Comparison of ENCODE assay signal across 1 cellular context in the genomic region with DNA sequence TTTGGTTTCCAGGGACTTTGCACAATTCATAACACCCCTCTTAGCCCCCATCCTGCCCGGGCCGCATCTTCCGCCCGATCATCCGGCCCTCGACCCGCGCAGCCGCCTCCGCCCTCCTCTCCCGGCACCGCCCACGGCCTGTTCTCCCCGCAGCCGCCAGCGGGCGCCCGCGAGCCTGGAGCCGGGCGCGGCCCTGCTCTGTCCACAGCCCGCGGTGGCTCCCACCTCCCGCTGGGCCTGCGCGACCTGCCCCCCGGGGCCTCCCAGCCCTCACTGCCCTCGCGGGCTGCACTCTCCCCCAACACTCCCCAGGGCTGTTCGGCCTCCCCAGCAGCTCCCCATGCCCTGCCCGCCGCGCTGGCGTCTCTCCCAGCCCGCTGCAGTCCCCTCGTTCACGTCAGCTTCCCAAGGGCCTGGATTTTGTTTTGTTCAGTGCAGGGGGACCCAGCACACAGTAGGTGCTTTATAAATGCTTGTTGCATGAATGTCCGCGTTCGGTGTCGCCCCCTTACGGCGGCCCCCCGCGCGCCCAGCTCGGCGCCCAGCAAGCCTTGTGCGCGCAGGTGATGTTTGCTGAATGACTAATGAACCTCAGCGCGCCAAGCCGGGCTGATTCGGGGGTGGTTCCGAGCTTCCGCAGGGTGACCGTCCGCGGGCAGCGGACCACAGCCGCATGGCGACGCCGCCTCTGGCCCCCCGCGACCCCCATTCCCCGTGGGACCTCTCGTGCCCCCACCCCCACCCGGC.
TF ChIP-seq lines count a peak whose summit lies in the region.

No MANE protein-coding gene starts in this region.

TF ChIP-seq in HepG2, 621 proteins besides CTCF, POLR2A, EP300 and RAD21 (continued from another document and continues in another):
- TF ChIP-seq, protein P1, sequence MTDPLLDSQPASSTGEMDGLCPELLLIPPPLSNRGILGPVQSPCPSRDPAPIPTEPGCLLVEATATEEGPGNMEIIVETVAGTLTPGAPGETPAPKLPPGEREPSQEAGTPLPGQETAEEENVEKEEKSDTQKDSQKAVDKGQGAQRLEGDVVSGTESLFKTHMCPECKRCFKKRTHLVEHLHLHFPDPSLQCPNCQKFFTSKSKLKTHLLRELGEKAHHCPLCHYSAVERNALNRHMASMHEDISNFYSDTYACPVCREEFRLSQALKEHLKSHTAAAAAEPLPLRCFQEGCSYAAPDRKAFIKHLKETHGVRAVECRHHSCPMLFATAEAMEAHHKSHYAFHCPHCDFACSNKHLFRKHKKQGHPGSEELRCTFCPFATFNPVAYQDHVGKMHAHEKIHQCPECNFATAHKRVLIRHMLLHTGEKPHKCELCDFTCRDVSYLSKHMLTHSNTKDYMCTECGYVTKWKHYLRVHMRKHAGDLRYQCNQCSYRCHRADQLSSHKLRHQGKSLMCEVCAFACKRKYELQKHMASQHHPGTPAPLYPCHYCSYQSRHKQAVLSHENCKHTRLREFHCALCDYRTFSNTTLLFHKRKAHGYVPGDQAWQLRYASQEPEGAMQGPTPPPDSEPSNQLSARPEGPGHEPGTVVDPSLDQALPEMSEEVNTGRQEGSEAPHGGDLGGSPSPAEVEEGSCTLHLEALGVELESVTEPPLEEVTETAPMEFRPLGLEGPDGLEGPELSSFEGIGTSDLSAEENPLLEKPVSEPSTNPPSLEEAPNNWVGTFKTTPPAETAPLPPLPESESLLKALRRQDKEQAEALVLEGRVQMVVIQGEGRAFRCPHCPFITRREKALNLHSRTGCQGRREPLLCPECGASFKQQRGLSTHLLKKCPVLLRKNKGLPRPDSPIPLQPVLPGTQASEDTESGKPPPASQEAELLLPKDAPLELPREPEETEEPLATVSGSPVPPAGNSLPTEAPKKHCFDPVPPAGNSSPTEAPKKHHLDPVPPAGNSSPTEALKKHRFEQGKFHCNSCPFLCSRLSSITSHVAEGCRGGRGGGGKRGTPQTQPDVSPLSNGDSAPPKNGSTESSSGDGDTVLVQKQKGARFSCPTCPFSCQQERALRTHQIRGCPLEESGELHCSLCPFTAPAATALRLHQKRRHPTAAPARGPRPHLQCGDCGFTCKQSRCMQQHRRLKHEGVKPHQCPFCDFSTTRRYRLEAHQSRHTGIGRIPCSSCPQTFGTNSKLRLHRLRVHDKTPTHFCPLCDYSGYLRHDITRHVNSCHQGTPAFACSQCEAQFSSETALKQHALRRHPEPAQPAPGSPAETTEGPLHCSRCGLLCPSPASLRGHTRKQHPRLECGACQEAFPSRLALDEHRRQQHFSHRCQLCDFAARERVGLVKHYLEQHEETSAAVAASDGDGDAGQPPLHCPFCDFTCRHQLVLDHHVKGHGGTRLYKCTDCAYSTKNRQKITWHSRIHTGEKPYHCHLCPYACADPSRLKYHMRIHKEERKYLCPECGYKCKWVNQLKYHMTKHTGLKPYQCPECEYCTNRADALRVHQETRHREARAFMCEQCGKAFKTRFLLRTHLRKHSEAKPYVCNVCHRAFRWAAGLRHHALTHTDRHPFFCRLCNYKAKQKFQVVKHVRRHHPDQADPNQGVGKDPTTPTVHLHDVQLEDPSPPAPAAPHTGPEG (CRISPR knock-in tag; IDR thresholded peaks at IDR 0.05), result 0 out of 2 replicates have a peak, but pooled peaks have one; percentile 42
- TF ChIP-seq MTA3 (CRISPR knock-in tag; IDR thresholded peaks at IDR 0.05), result no peak
- no peak for TF ChIP-seq ZNF670 (CRISPR knock-in tag; IDR thresholded peaks at IDR 0.05; ENCODE audit: borderline replicate concordance)
- no peak for TF ChIP-seq FOXJ3 (CRISPR knock-in tag; IDR thresholded peaks at IDR 0.05; ENCODE audit: borderline replicate concordance)
- TF ChIP-seq IRF2 (CRISPR knock-in tag; IDR thresholded peaks at IDR 0.05), result peak; percentile 36; the same call in 1 of the 2 replicates
- TF ChIP-seq ZNF383 (CRISPR knock-in tag; IDR thresholded peaks at IDR 0.05; ENCODE audit: borderline replicate concordance), result no peak
- TF ChIP-seq, protein P2, sequence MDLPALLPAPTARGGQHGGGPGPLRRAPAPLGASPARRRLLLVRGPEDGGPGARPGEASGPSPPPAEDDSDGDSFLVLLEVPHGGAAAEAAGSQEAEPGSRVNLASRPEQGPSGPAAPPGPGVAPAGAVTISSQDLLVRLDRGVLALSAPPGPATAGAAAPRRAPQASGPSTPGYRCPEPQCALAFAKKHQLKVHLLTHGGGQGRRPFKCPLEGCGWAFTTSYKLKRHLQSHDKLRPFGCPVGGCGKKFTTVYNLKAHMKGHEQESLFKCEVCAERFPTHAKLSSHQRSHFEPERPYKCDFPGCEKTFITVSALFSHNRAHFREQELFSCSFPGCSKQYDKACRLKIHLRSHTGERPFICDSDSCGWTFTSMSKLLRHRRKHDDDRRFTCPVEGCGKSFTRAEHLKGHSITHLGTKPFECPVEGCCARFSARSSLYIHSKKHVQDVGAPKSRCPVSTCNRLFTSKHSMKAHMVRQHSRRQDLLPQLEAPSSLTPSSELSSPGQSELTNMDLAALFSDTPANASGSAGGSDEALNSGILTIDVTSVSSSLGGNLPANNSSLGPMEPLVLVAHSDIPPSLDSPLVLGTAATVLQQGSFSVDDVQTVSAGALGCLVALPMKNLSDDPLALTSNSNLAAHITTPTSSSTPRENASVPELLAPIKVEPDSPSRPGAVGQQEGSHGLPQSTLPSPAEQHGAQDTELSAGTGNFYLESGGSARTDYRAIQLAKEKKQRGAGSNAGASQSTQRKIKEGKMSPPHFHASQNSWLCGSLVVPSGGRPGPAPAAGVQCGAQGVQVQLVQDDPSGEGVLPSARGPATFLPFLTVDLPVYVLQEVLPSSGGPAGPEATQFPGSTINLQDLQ (CRISPR knock-in tag; IDR thresholded peaks at IDR 0.05), result peak; percentile 84; the same call in 1 of the 2 replicates
- TF ChIP-seq ZFX (CRISPR knock-in tag; IDR thresholded peaks at IDR 0.05; ENCODE audit: low read depth), result peak; percentile 87
- TF ChIP-seq, protein P3, sequence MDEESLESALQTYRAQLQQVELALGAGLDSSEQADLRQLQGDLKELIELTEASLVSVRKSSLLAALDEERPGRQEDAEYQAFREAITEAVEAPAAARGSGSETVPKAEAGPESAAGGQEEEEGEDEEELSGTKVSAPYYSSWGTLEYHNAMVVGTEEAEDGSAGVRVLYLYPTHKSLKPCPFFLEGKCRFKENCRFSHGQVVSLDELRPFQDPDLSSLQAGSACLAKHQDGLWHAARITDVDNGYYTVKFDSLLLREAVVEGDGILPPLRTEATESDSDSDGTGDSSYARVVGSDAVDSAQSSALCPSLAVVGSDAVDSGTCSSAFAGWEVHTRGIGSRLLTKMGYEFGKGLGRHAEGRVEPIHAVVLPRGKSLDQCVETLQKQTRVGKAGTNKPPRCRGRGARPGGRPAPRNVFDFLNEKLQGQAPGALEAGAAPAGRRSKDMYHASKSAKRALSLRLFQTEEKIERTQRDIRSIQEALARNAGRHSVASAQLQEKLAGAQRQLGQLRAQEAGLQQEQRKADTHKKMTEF (CRISPR knock-in tag; IDR thresholded peaks at IDR 0.05), result peak; percentile 70
- no peak for TF ChIP-seq MLLT10 (CRISPR knock-in tag; IDR thresholded peaks at IDR 0.05)
- no peak for TF ChIP-seq MED8 (CRISPR knock-in tag; IDR thresholded peaks at IDR 0.05; ENCODE audit: insufficient replicate concordance)
- TF ChIP-seq, protein P4, sequence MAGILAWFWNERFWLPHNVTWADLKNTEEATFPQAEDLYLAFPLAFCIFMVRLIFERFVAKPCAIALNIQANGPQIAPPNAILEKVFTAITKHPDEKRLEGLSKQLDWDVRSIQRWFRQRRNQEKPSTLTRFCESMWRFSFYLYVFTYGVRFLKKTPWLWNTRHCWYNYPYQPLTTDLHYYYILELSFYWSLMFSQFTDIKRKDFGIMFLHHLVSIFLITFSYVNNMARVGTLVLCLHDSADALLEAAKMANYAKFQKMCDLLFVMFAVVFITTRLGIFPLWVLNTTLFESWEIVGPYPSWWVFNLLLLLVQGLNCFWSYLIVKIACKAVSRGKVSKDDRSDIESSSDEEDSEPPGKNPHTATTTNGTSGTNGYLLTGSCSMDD (CRISPR knock-in tag; IDR thresholded peaks at IDR 0.05), result no peak
- no peak for TF ChIP-seq NFIC (IDR thresholded peaks at IDR 0.05; ENCODE audit: low read length)
- TF ChIP-seq, protein P5, sequence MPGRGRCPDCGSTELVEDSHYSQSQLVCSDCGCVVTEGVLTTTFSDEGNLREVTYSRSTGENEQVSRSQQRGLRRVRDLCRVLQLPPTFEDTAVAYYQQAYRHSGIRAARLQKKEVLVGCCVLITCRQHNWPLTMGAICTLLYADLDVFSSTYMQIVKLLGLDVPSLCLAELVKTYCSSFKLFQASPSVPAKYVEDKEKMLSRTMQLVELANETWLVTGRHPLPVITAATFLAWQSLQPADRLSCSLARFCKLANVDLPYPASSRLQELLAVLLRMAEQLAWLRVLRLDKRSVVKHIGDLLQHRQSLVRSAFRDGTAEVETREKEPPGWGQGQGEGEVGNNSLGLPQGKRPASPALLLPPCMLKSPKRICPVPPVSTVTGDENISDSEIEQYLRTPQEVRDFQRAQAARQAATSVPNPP (CRISPR knock-in tag; IDR thresholded peaks at IDR 0.05), result no peak
- no peak for TF ChIP-seq ZFP41 (CRISPR knock-in tag; IDR thresholded peaks at IDR 0.05; ENCODE audit: borderline replicate concordance)
- no peak for TF ChIP-seq AGO2 (optimal IDR thresholded peaks at IDR 0.05; ENCODE audit: low read depth, low read length)
- TF ChIP-seq ZNF598 (CRISPR knock-in tag; IDR thresholded peaks at IDR 0.05; ENCODE audit: borderline replicate concordance), result no peak
- peak; percentile 45; the same call in 1 of the 2 replicates for TF ChIP-seq ZNF430 (CRISPR knock-in tag; IDR thresholded peaks at IDR 0.05)
- no peak for TF ChIP-seq ZNF737 (CRISPR knock-in tag; IDR thresholded peaks at IDR 0.05; ENCODE audit: borderline replicate concordance)
- TF ChIP-seq, protein P6, sequence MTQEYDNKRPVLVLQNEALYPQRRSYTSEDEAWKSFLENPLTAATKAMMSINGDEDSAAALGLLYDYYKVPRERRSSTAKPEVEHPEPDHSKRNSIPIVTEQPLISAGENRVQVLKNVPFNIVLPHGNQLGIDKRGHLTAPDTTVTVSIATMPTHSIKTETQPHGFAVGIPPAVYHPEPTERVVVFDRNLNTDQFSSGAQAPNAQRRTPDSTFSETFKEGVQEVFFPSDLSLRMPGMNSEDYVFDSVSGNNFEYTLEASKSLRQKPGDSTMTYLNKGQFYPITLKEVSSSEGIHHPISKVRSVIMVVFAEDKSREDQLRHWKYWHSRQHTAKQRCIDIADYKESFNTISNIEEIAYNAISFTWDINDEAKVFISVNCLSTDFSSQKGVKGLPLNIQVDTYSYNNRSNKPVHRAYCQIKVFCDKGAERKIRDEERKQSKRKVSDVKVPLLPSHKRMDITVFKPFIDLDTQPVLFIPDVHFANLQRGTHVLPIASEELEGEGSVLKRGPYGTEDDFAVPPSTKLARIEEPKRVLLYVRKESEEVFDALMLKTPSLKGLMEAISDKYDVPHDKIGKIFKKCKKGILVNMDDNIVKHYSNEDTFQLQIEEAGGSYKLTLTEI (CRISPR knock-in tag; conservative IDR thresholded peaks at IDR 0.05), result no peak
- TF ChIP-seq CREB1 (IDR thresholded peaks at IDR 0.05), result no peak
- no peak for TF ChIP-seq CREB1 (CRISPR knock-in tag; IDR thresholded peaks at IDR 0.05)
- TF ChIP-seq MXI1 (IDR thresholded peaks at IDR 0.05; ENCODE audit: borderline replicate concordance, low read depth, low read length), result no peak; the same call in 2 of the 3 replicates
- peak; percentile 69; the same call in 1 of the 2 replicates for TF ChIP-seq SAP130 (CRISPR knock-in tag; IDR thresholded peaks at IDR 0.05; ENCODE audit: low read depth)
- TF ChIP-seq ONECUT2 (CRISPR knock-in tag; IDR thresholded peaks at IDR 0.05), result no peak
- TF ChIP-seq, protein P7, sequence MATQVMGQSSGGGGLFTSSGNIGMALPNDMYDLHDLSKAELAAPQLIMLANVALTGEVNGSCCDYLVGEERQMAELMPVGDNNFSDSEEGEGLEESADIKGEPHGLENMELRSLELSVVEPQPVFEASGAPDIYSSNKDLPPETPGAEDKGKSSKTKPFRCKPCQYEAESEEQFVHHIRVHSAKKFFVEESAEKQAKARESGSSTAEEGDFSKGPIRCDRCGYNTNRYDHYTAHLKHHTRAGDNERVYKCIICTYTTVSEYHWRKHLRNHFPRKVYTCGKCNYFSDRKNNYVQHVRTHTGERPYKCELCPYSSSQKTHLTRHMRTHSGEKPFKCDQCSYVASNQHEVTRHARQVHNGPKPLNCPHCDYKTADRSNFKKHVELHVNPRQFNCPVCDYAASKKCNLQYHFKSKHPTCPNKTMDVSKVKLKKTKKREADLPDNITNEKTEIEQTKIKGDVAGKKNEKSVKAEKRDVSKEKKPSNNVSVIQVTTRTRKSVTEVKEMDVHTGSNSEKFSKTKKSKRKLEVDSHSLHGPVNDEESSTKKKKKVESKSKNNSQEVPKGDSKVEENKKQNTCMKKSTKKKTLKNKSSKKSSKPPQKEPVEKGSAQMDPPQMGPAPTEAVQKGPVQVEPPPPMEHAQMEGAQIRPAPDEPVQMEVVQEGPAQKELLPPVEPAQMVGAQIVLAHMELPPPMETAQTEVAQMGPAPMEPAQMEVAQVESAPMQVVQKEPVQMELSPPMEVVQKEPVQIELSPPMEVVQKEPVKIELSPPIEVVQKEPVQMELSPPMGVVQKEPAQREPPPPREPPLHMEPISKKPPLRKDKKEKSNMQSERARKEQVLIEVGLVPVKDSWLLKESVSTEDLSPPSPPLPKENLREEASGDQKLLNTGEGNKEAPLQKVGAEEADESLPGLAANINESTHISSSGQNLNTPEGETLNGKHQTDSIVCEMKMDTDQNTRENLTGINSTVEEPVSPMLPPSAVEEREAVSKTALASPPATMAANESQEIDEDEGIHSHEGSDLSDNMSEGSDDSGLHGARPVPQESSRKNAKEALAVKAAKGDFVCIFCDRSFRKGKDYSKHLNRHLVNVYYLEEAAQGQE (IDR thresholded peaks at IDR 0.05; ENCODE audit: borderline replicate concordance in 1 of 2, low read depth in 1 of 2, low read length in 2 of 2), result peak; percentile 6 to 10; a peak in 3 of 4 replicates
- TF ChIP-seq SETDB1 (CRISPR knock-in tag; IDR thresholded peaks at IDR 0.05; ENCODE audit: borderline replicate concordance), result no peak
- TF ChIP-seq, protein P8, sequence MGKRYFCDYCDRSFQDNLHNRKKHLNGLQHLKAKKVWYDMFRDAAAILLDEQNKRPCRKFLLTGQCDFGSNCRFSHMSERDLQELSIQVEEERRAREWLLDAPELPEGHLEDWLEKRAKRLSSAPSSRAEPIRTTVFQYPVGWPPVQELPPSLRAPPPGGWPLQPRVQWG (CRISPR knock-in tag; IDR thresholded peaks at IDR 0.05; ENCODE audit: borderline replicate concordance, low read depth), result no peak
- no peak for TF ChIP-seq ZNF780A (CRISPR knock-in tag; IDR thresholded peaks at IDR 0.05)
